9 cellular contexts compared by ENCODE assay signal in the genomic region with DNA sequence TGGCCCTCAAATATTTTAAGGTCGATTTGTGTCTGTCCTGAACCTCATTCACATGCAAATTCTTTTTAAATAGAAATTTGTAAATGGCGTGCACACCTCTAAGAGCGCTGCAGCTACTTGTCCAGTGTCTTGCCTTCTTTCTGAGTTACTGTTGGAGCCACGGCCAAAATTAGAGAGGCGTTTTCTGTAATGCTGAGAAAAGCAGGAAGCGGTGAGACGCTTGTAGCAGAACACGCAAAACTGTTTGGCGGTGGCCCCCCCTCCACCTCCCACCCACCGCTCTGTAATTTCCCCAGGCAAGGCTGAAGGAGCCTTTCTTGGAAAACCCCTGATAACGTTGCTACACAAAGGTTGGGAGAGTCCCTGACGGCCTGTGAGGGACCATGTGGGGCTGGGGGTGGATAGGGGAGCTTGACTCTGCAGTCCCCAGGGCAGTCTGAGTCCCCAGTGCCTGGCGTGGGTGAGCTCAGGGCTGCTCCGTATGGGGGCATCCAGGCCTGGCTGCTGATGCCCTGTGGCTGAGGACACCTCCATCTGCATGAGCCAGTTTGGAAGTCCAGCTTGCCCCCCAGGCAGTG.
DNase-seq lines count a peak whose midpoint lies in the region; ATAC-seq, FAIRE-seq and TF ChIP-seq lines count a peak whose summit lies in the region.
"Had no signal": no experiment of that assay in that cellular context is flagged by ENCODE, and none has a peak within 500 bp of the region (broad histone marks: within the 10 kb centered on the region; RNA-seq: fewer than 3 reads in every experiment).

No MANE protein-coding gene starts in this region.

- no peaks in the 10 kb centered on the region for H3K27me3 ChIP-seq in HAP-1 (ENCODE audit: low read depth)
- H3K27me3 ChIP-seq in H1 (replicated peaks in 1 of 4; ENCODE audit: control insufficient read depth in 3 of 4, extremely low read depth in 1 of 4, insufficient read depth in 3 of 4, low read length in 3 of 4): no peaks in the 10 kb centered on the region
- H3K27me3 ChIP-seq: cardiac muscle cell had no signal

- no peak overlapping the region for H3K4me2 ChIP-seq in H1 (ENCODE audit: insufficient read depth in 1 of 2, low read depth in 2 of 2, low read length in 2 of 2)

- no peaks in the 10 kb centered on the region for H3K79me1 ChIP-seq in H1 (ENCODE audit: low read depth, low read length)

- H3K9me3 ChIP-seq in HAP-1 (no peaks in the 10 kb centered on the region), H1 (ENCODE audit: insufficient read depth in 2 of 2, low read depth in 1 of 2, low read length in 1 of 2) (no peaks in the 10 kb centered on the region)

- no peak overlapping the region for H4K5ac ChIP-seq in H1 (ENCODE audit: insufficient read length, low read depth, low read length)

- intact Hi-C loops in activated B cell treated with CpG ODN at 0.5 μM for 24 hours (cut with micrococcal nuclease): loop anchor here (1.0 to 10.0 kb wide), 5 partner anchors 81 to 1093 kb away; no protein-coding TSS in a partner anchor

- no peaks in the 10 kb centered on the region for H3K79me2 ChIP-seq in H1 (ENCODE audit: control insufficient read depth in 1 of 2, insufficient read depth in 2 of 2, low read length in 2 of 2)

- 0 out of 2 replicates have a peak overlapping the region, but pooled peaks have one; percentile 18 for H2BK5ac ChIP-seq in H1 (ENCODE audit: low read depth, low read length)

- no peak overlapping the region for H3K27ac ChIP-seq in H1 (ENCODE audit: low read depth, low read length)
- H3K27ac ChIP-seq: cardiac muscle cell had no signal

- CTCF ChIA-PET in activated B cell treated with CpG ODN at 0.5 μM for 24 hours (lab: Charles Lee): no interaction called here
- CTCF ChIA-PET in H1 (lab: Charles Lee; ENCODE audit: partially characterized antibody): interaction anchor here (1.0 to 3.6 kb wide), 3 partner anchors 25 to 97 kb away, joined by 3 to 12 read pairs (median 3); a partner anchor contains a TSS

- H2BK15ac ChIP-seq in H1 (ENCODE audit: low read length): peak overlapping the region; percentile 47; the same call in 1 of the 2 replicates

- in situ Hi-C loops in GM13977 (cut with MboI; ENCODE audit: low pct_unique_long_range_greater_than_20kb, low sequenced_read_pairs, unreplicated experiment) (no loop called here), HAP-1 (cut with MboI; ENCODE audit: low sequenced_read_pairs) (no loop called here)

- no peaks in the 10 kb centered on the region for H4K20me1 ChIP-seq in H1 (replicated peaks in 1 of 2; ENCODE audit: control insufficient read depth in 1 of 2, insufficient read depth in 2 of 2, low read length in 2 of 2)

- no peak overlapping the region for H4K8ac ChIP-seq in H1 (ENCODE audit: extremely low read depth, insufficient read depth, low read length)

- H2AFZ ChIP-seq in H1 (ENCODE audit: low read length): no peak overlapping the region

- no peak overlapping the region for H3K23ac ChIP-seq in H1 (ENCODE audit: insufficient read length)

- H2AK5ac ChIP-seq in H1 (ENCODE audit: low read depth, low read length): no peak overlapping the region

- no peaks in the 10 kb centered on the region for H3K36me3 Mint-ChIP-seq in activated B cell treated with CpG ODN at 0.5 μM for 24 hours (ENCODE audit: low read depth)

- no peak for FAIRE-seq in H1 (lab: Jason Lieb, UNC)

- no peak for TF ChIP-seq RAD21 in H1 (IDR thresholded peaks at IDR 0.05 in 1 of 2, conservative IDR thresholded peaks at IDR 0.05 in 1 of 2; ENCODE audit: low read depth in 2 of 2, low read length in 2 of 2)

- no peak overlapping the region for H3K14ac ChIP-seq in H1 (ENCODE audit: insufficient read length)

- peak overlapping the region; percentile 57 for H3K27ac Mint-ChIP-seq in activated B cell treated with CpG ODN at 0.5 μM for 24 hours
- H3K27ac Mint-ChIP-seq in stimulated activated naive CD8-positive, alpha-beta T cell treated with anti-CD3 and anti-CD28 coated beads, Interleukin-15, amount 100 ng/mL, for 72 hours: peak overlapping the region; percentile 92 to 94

- no peaks in the 10 kb centered on the region for H3K9me3 Mint-ChIP-seq in activated B cell treated with CpG ODN at 0.5 μM for 24 hours
- no peaks in the 10 kb centered on the region for H3K9me3 Mint-ChIP-seq in stimulated activated naive CD8-positive, alpha-beta T cell treated with anti-CD3 and anti-CD28 coated beads, Interleukin-15, amount 100 ng/mL, for 72 hours

- H3K23me2 ChIP-seq in H1 (ENCODE audit: low read depth, low read length): no peaks in the 10 kb centered on the region

- DNase-seq in GM13977 (ENCODE audit: low spot score) (peak; percentile 83), HAP-1 (ENCODE audit: low spot score in 2 of 2) (peak; percentile 64 to 84), activated B cell treated with CpG ODN at 0.5 μM for 24 hours (peak; percentile 54), H1 (ENCODE audit: low read depth in 1 of 2, low spot score in 2 of 2) (no peak), NCI-H2081 treated with DMSO at 0.1 percent for 48 hours (lab: John Stamatoyannopoulos, UW) (no peak), kidney glomerular epithelial cell (lab: John Stamatoyannopoulos, UW) (no peak), SKM-1 treated with dmso at 0.1 percent for 144 hours (lab: John Stamatoyannopoulos, UW; ENCODE audit: unreplicated experiment) (no peak)
- peak; percentile 66 to 88 for DNase-seq in stimulated activated naive CD8-positive, alpha-beta T cell treated with anti-CD3 and anti-CD28 coated beads, Interleukin-15, amount 100 ng/mL, for 72 hours

- H3K4ac ChIP-seq in H1 (replicated peaks; ENCODE audit: insufficient read length, low read depth, low read length): no peak overlapping the region

- peak overlapping the region; percentile 14 for H4K91ac ChIP-seq in H1 (replicated peaks; ENCODE audit: insufficient read length, low read length)

- H3K56ac ChIP-seq in H1 (replicated peaks; ENCODE audit: insufficient read length, low read depth, low read length): no peak overlapping the region

- no peak for TF ChIP-seq POLR2A in H1 (IDR thresholded peaks at IDR 0.05; ENCODE audit: control extremely low read depth in 1 of 2, low read depth in 2 of 2, low read length in 2 of 2)

- WGBS in H1 (ENCODE audit: extremely low coverage in 1 of 2, insufficient coverage in 1 of 2, insufficient read length in 1 of 2, insufficient replicate concordance in 2 of 2, low coverage in 1 of 2, low lambda C conversion rate in 2 of 2, missing lambda C conversion rate in 1 of 2), 2 experiments: 78% methylated on average over 14 of the region's 14 CpGs; no CpG with 5 or more reads in 1 of the 2 experiments

- H2BK12ac ChIP-seq in H1 (ENCODE audit: low read depth, low read length): no peak overlapping the region

- peaks cover 39% of the 10 kb centered on the region for H3K4me1 Mint-ChIP-seq in activated B cell treated with CpG ODN at 0.5 μM for 24 hours
- H3K4me1 Mint-ChIP-seq in stimulated activated naive CD8-positive, alpha-beta T cell treated with anti-CD3 and anti-CD28 coated beads, Interleukin-15, amount 100 ng/mL, for 72 hours: peaks cover 69% of the 10 kb centered on the region

- TF ChIP-seq CTCF in GM13977 (IDR thresholded peaks at IDR 0.05; ENCODE audit: extremely low read depth, insufficient read depth, missing control alignments) (no peak), activated B cell treated with CpG ODN at 0.5 μM for 24 hours (IDR thresholded peaks at IDR 0.05) (no peak), H1 (IDR thresholded peaks at IDR 0.05; ENCODE audit: control extremely low read depth in 1 of 3, insufficient read depth in 1 of 3, low read depth in 1 of 3, low read length in 3 of 3) (no peak)

- H3K4me3 Mint-ChIP-seq in activated B cell treated with CpG ODN at 0.5 μM for 24 hours: peak overlapping the region; percentile 66
- H3K4me3 Mint-ChIP-seq in stimulated activated naive CD8-positive, alpha-beta T cell treated with anti-CD3 and anti-CD28 coated beads, Interleukin-15, amount 100 ng/mL, for 72 hours: peak overlapping the region; percentile 80 to 90

- H3K4me1 ChIP-seq in HAP-1 (peaks cover 23% of the 10 kb centered on the region), H1 (replicated peaks in 1 of 4; ENCODE audit: control insufficient read depth in 3 of 4, insufficient read depth in 4 of 4, low read length in 3 of 4) (peaks cover 0 to 7% (median 5%) of the 10 kb centered on the region in 4 experiments; a peak in 3 of 7 replicates)

- H3K9ac ChIP-seq in H1 (replicated peaks in 1 of 4; ENCODE audit: extremely low read depth in 1 of 4, low read depth in 3 of 4, low read length in 3 of 4): no peak overlapping the region

- H3K4me3 ChIP-seq in HAP-1 (no peak overlapping the region), H1 (ENCODE audit: extremely low read depth in 1 of 4, insufficient read depth in 2 of 4, low read depth in 3 of 4, low read length in 4 of 4) (no peak overlapping the region)
- H3K4me3 ChIP-seq: cardiac muscle cell had no signal

- POLR2A ChIA-PET in activated B cell treated with CpG ODN at 0.5 μM for 24 hours (lab: Charles Lee) (interaction anchor here (0.5 to 2.3 kb wide), 6 partner anchors 9 to 114 kb away, joined by 3 to 10 read pairs (median 8); a partner anchor contains a TSS), H1 (lab: Charles Lee; ENCODE audit: partially characterized antibody) (interaction anchor here (1.6 kb wide), 1 partner anchor 24 kb away, joined by 5 read pairs; no protein-coding TSS in a partner anchor)

- no peaks in the 10 kb centered on the region for H3K36me3 ChIP-seq in HAP-1 (replicated peaks)
- H3K36me3 ChIP-seq in H1 (ENCODE audit: control insufficient read depth in 2 of 4, insufficient read depth in 4 of 4, low read length in 3 of 4): no peaks in the 10 kb centered on the region
- H3K36me3 ChIP-seq: cardiac muscle cell had no signal

- no peak for TF ChIP-seq EP300 in H1 (IDR thresholded peaks at IDR 0.05; ENCODE audit: borderline replicate concordance in 1 of 2, low read depth in 2 of 2, low read length in 2 of 2)

- H2BK120ac ChIP-seq in H1 (replicated peaks; ENCODE audit: low read depth, low read length): no peak overlapping the region

- no peaks in the 10 kb centered on the region for H3K27me3 Mint-ChIP-seq in activated B cell treated with CpG ODN at 0.5 μM for 24 hours
- no peaks in the 10 kb centered on the region for H3K27me3 Mint-ChIP-seq in stimulated activated naive CD8-positive, alpha-beta T cell treated with anti-CD3 and anti-CD28 coated beads, Interleukin-15, amount 100 ng/mL, for 72 hours

- ATAC-seq in activated B cell treated with CpG ODN at 0.5 μM for 24 hours (ENCODE audit: low read depth): peak; percentile 97
- ATAC-seq in stimulated activated naive CD8-positive, alpha-beta T cell treated with anti-CD3 and anti-CD28 coated beads, Interleukin-15, amount 100 ng/mL, for 72 hours: peak; percentile 98

- H2BK20ac ChIP-seq in H1 (ENCODE audit: low read length): 0 out of 2 replicates have a peak overlapping the region, but pooled peaks have one; percentile 15

- 0 out of 2 replicates have a peak overlapping the region, but pooled peaks have one; percentile 25 for H3K18ac ChIP-seq in H1 (ENCODE audit: extremely low read depth, low read length)

TF ChIP-seq in H1, 55 proteins besides CTCF, POLR2A, EP300 and RAD21:
- TF ChIP-seq SIN3A (conservative IDR thresholded peaks at IDR 0.05 in 1 of 2, IDR thresholded peaks at IDR 0.05 in 1 of 2; ENCODE audit: low read depth in 1 of 2, low read length in 2 of 2) (no peak), CBX8 (IDR thresholded peaks at IDR 0.05; ENCODE audit: borderline replicate concordance, low read depth, low read length) (no peak), SAP30 (IDR thresholded peaks at IDR 0.05; ENCODE audit: insufficient read depth, insufficient replicate concordance, low read length) (no peak)
TF ChIP-seq in H1: peak in this region for 0.

Comparison
In these comparisons a context has a peak if more than half of its experiments do, and no peak if none do; other contexts are left out.
1. DNase-seq: peak in GM13977 (single experiment), HAP-1 (2 of 2), activated B cell treated with CpG ODN at 0.5 μM for 24 hours (single experiment) and stimulated activated naive CD8-positive, alpha-beta T cell treated with anti-CD3 and anti-CD28 coated beads, Interleukin-15, amount 100 ng/mL, for 72 hours (2 of 2); none in H1 (0 of 2), NCI-H2081 treated with DMSO at 0.1 percent for 48 hours (single experiment), kidney glomerular epithelial cell (single experiment) and SKM-1 treated with dmso at 0.1 percent for 144 hours (single experiment).